ENCODE assay signal across 25 cellular contexts in genomic region chr6:28707387-28708282, GRCh38.
A peak's percentile ranks its signal among the peaks of the same experiment; 100 is the strongest.
DNase-seq lines count a peak whose midpoint lies in the region; ATAC-seq, FAIRE-seq and TF ChIP-seq lines count a peak whose summit lies in the region.
"Had no signal": no experiment of that assay in that cellular context is flagged by ENCODE, and none has a peak within 500 bp of the region (broad histone marks: within the 10 kb centered on the region; RNA-seq: fewer than 3 reads in every experiment).

No MANE protein-coding gene starts in this region.

- H3K4me3 ChIP-seq in astrocyte (ENCODE audit: insufficient read depth, low read depth, low read length) (no peak overlapping the region), transverse colon (no peak overlapping the region)
- H3K4me3 ChIP-seq: BLaER1 treated with 17β-estradiol and CSF1 and Interleukin-3, amounts not matched to agents 10 nM and 100 nM; GM12878 had no signal

- ATAC-seq in HG03565 (IDR thresholded peaks at IDR 0.05; ENCODE audit: unreplicated experiment), result no peak
- ATAC-seq: GM12878 had no signal

- TF ChIP-seq POLR2A in transverse colon (IDR thresholded peaks at IDR 0.05), result no peak

- in situ Hi-C loops in transverse colon (cut with MboI; ENCODE audit: low pct_ligation_motif_present in 1 of 4, low pct_unique_long_range_greater_than_20kb in 1 of 4, low sequenced_read_pairs in 3 of 4), result no loop called here

- FAIRE-seq in A204.1 (lab: Jason Lieb, UNC), result peak; percentile 23
- FAIRE-seq in astrocyte (lab: Jason Lieb, UNC), result no peak
- FAIRE-seq: GM12878, RCC 7860 had no signal

- peaks cover 46% of the 10 kb centered on the region for H3K27me3 Mint-ChIP-seq in T-helper 2 cell treated with Interferon-gamma antibody and Interleukin-4, amounts not matched to agents 5 μg/mL and 100 μg/mL, for 36 hours (ENCODE audit: low read depth)
- H3K27me3 Mint-ChIP-seq in astrocyte (ENCODE audit: low read depth, unreplicated experiment) (peaks cover 11% of the 10 kb centered on the region), mesothelial cell of epicardium (ENCODE audit: low read depth) (peaks cover 52% of the 10 kb centered on the region)

- H3K4me1 ChIP-seq in astrocyte (ENCODE audit: insufficient read depth, low read length), result no peaks in the 10 kb centered on the region
- no peaks in the 10 kb centered on the region for H3K4me1 ChIP-seq in transverse colon
- H3K4me1 ChIP-seq: BLaER1 treated with 17β-estradiol and CSF1 and Interleukin-3, amounts not matched to agents 10 nM and 100 nM; Caco-2 had no signal

- 82 to 84% methylated on average over 4 to 6 of the region's 6 CpGs for WGBS in transverse colon (ENCODE audit: low coverage in 1 of 2), 2 donors

- H2AFZ ChIP-seq in astrocyte (ENCODE audit: low read depth, low read length), result no peak overlapping the region

- no peak overlapping the region for H3K4me2 ChIP-seq in astrocyte (ENCODE audit: low read length)
- H3K4me2 ChIP-seq: BLaER1 treated with 17β-estradiol and CSF1 and Interleukin-3, amounts not matched to agents 10 nM and 100 nM had no signal

- no peaks in the 10 kb centered on the region for H3K36me3 Mint-ChIP-seq in T-helper 2 cell treated with Interferon-gamma antibody and Interleukin-4, amounts not matched to agents 5 μg/mL and 100 μg/mL, for 36 hours (ENCODE audit: low read depth)
- H3K36me3 Mint-ChIP-seq in astrocyte (ENCODE audit: low read depth, unreplicated experiment) (no peaks in the 10 kb centered on the region), mesothelial cell of epicardium (peaks cover 23% of the 10 kb centered on the region)

- no peaks in the 10 kb centered on the region for H3K9me3 ChIP-seq in astrocyte (ENCODE audit: insufficient read depth, low read depth, low read length)
- no peaks in the 10 kb centered on the region for H3K9me3 ChIP-seq in transverse colon

- H3K9ac ChIP-seq in astrocyte (ENCODE audit: low read length), result no peak overlapping the region
- H3K9ac ChIP-seq: BLaER1 treated with 17β-estradiol and CSF1 and Interleukin-3, amounts not matched to agents 10 nM and 100 nM had no signal

- intact Hi-C loops in transverse colon (cut with DNase I; ENCODE audit: low total_unique reads), result no loop called here

- H3K36me3 ChIP-seq in astrocyte (ENCODE audit: insufficient read depth, low read length), result no peaks in the 10 kb centered on the region
- no peaks in the 10 kb centered on the region for H3K36me3 ChIP-seq in transverse colon
- H3K36me3 ChIP-seq: BLaER1 treated with 17β-estradiol and CSF1 and Interleukin-3, amounts not matched to agents 10 nM and 100 nM had no signal

- no peak for TF ChIP-seq CTCF in astrocyte (IDR thresholded peaks at IDR 0.05; ENCODE audit: insufficient read depth, low read depth, low read length)
- TF ChIP-seq CTCF in mesothelial cell of epicardium (IDR thresholded peaks at IDR 0.05; ENCODE audit: unreplicated experiment), result no peak
- TF ChIP-seq CTCF in transverse colon (IDR thresholded peaks at IDR 0.05), result no peak

- H3K4me3 Mint-ChIP-seq in T-helper 2 cell treated with Interferon-gamma antibody and Interleukin-4, amounts not matched to agents 5 μg/mL and 100 μg/mL, for 36 hours, result peak overlapping the region; percentile 6
- H3K4me3 Mint-ChIP-seq in astrocyte (ENCODE audit: unreplicated experiment) (peak overlapping the region; percentile 69), mesothelial cell of epicardium (peak overlapping the region; percentile 71)

- peaks cover 3% of the 10 kb centered on the region for H3K27me3 ChIP-seq in astrocyte (ENCODE audit: insufficient read depth, low read length)
- H3K27me3 ChIP-seq in transverse colon, result peaks cover 69% of the 10 kb centered on the region

- no peaks in the 10 kb centered on the region for H4K20me1 ChIP-seq in astrocyte (ENCODE audit: insufficient read depth, low read length)
- H4K20me1 ChIP-seq: BLaER1 treated with 17β-estradiol and CSF1 and Interleukin-3, amounts not matched to agents 10 nM and 100 nM had no signal

- no peak overlapping the region for H3K27ac ChIP-seq in astrocyte (ENCODE audit: low read depth, low read length)
- H3K27ac ChIP-seq in transverse colon, result no peak overlapping the region
- H3K27ac ChIP-seq: 22Rv1; BLaER1 treated with 17β-estradiol and CSF1 and Interleukin-3, amounts not matched to agents 10 nM and 100 nM had no signal

- DNase-seq in T-helper 2 cell treated with Interferon-gamma antibody and Interleukin-4, amounts not matched to agents 5 μg/mL and 100 μg/mL, for 36 hours (ENCODE audit: low spot score), result no peak
- DNase-seq in T-helper 2 cell (no peak), astrocyte (ENCODE audit: low read depth) (no peak), mesothelial cell of epicardium (ENCODE audit: low spot score in 2 of 2, unreplicated experiment in 2 of 2) (no peak), medulla oblongata (ENCODE audit: extremely low spot score) (no peak), transverse colon (no peak)
- DNase-seq: Caco-2; CD4-positive, alpha-beta memory T cell; DMS 273 treated with DMSO at 0.1 percent for 48 hours; DMS79 treated with DMSO at 0.1 percent for 48 hours; H7; IMR-90; Karpas-422; NCI-H1694; NCI-H2081; NCI-H2171; NCI-H524 treated with DMSO at 0.1 percent for 48 hours; NCI-H82; OCI-M1 had no signal

- peaks cover 11% of the 10 kb centered on the region for H3K4me1 Mint-ChIP-seq in T-helper 2 cell treated with Interferon-gamma antibody and Interleukin-4, amounts not matched to agents 5 μg/mL and 100 μg/mL, for 36 hours (ENCODE audit: low read depth)
- H3K4me1 Mint-ChIP-seq in astrocyte (ENCODE audit: low read depth, unreplicated experiment) (no peaks in the 10 kb centered on the region), mesothelial cell of epicardium (peaks cover 7% of the 10 kb centered on the region)

- no peak for TF ChIP-seq EP300 in transverse colon (IDR thresholded peaks at IDR 0.05; ENCODE audit: low read depth)

- H3K79me2 ChIP-seq in astrocyte (ENCODE audit: insufficient read depth, low read length), result no peaks in the 10 kb centered on the region

- H3K9me3 Mint-ChIP-seq in T-helper 2 cell treated with Interferon-gamma antibody and Interleukin-4, amounts not matched to agents 5 μg/mL and 100 μg/mL, for 36 hours, result peaks cover 21% of the 10 kb centered on the region
- H3K9me3 Mint-ChIP-seq in astrocyte (ENCODE audit: unreplicated experiment) (peaks cover 20% of the 10 kb centered on the region), mesothelial cell of epicardium (peaks cover 44% of the 10 kb centered on the region)

- no peak overlapping the region for H3K27ac Mint-ChIP-seq in T-helper 2 cell treated with Interferon-gamma antibody and Interleukin-4, amounts not matched to agents 5 μg/mL and 100 μg/mL, for 36 hours
- H3K27ac Mint-ChIP-seq in astrocyte (ENCODE audit: unreplicated experiment) (no peak overlapping the region), mesothelial cell of epicardium (no peak overlapping the region)

Comparison
In these comparisons a context has a peak if more than half of its experiments do, and no peak if none do; other contexts are left out.
1. H3K4me3 Mint-ChIP-seq: peak in every context shown above with its lines; median percentile 71 in mesothelial cell of epicardium; 69 in astrocyte; 6 in T-helper 2 cell treated with Interferon-gamma antibody and Interleukin-4, amounts not matched to agents 5 μg/mL and 100 μg/mL, for 36 hours.